Comparison of ENCODE assay signal across 15 cellular contexts in genomic region chr15:78012643-78013077, GRCh38.
DNase-seq lines count a peak whose midpoint lies in the region; TF ChIP-seq lines count a peak whose summit lies in the region.
"Had no signal": no experiment of that assay in that cellular context is flagged by ENCODE, and none has a peak within 500 bp of the region (broad histone marks: within the 10 kb centered on the region; RNA-seq: fewer than 3 reads in every experiment).

No MANE protein-coding gene starts in this region.

- peak overlapping the region; percentile 53 for H4K91ac ChIP-seq in mesenchymal stem cell (ENCODE audit: low read length)

- H3K23ac ChIP-seq in mesenchymal stem cell (ENCODE audit: low read length in 2 of 2) (no peak overlapping the region), mesendoderm (ENCODE audit: low read length) (no peak overlapping the region)

- DNase-seq in SIG-M5 treated with dmso at 0.1 percent for 504 hours (lab: John Stamatoyannopoulos, UW; ENCODE audit: unreplicated experiment) (peak; percentile 24), SIG-M5 (lab: John Stamatoyannopoulos, UW) (no peak), choroid plexus epithelial cell (ENCODE audit: low read depth) (peak; percentile 44), mesenchymal stem cell (no peak), tibial nerve (ENCODE audit: low spot score in 2 of 2) (peak; percentile 75 to 77), mesendoderm (no peak), 8988T (no peak), posterior vena cava (ENCODE audit: low spot score) (no peak)
- DNase-seq: activated CD8-positive, alpha-beta T cell treated with anti-CD3 and anti-CD28 coated beads for 36 hours; C1 segment of cervical spinal cord; NCI-H1048; NCI-H2171; NCI-H774; stimulated activated naive CD4-positive, alpha-beta T cell treated with Interleukin-2 at 50 U/mL for 16 hours; SW 1271 had no signal

- H4K5ac ChIP-seq in mesendoderm (ENCODE audit: low read length), result no peak overlapping the region

- peak; percentile 39 to 97 for TF ChIP-seq EP300 in tibial nerve (IDR thresholded peaks at IDR 0.05)

- no peak for TF ChIP-seq POLR2A in tibial nerve (IDR thresholded peaks at IDR 0.05)

- H3K9ac ChIP-seq in mesenchymal stem cell (ENCODE audit: low read length), result no peak overlapping the region
- H3K9ac ChIP-seq in mesendoderm (ENCODE audit: low read length), result no peak overlapping the region

- H3K4me3 ChIP-seq in choroid plexus epithelial cell (ENCODE audit: low read depth, low read length) (no peak overlapping the region), mesenchymal stem cell (ENCODE audit: insufficient read depth in 1 of 2, low read depth in 1 of 2, low read length in 2 of 2) (no peak overlapping the region), tibial nerve (no peak overlapping the region), mesendoderm (ENCODE audit: low read length) (no peak overlapping the region)

- H3K36me3 ChIP-seq in mesenchymal stem cell (ENCODE audit: control insufficient read depth in 1 of 2, insufficient read depth in 2 of 2, low read depth in 1 of 2, low read length in 2 of 2), result peaks cover 52 to 83% of the 10 kb centered on the region in 2 experiments
- peaks cover 4 to 89% (median 6%) of the 10 kb centered on the region in 3 donors for H3K36me3 ChIP-seq in tibial nerve
- peaks cover 2% of the 10 kb centered on the region for H3K36me3 ChIP-seq in mesendoderm (ENCODE audit: control insufficient read depth, insufficient read depth, low read length)

- no peak overlapping the region for H2BK15ac ChIP-seq in mesenchymal stem cell (ENCODE audit: low read depth, poor library complexity, severe bottlenecking)
- no peak overlapping the region for H2BK15ac ChIP-seq in mesendoderm (replicated peaks; ENCODE audit: low read depth)

- H3K79me1 ChIP-seq in mesenchymal stem cell (replicated peaks; ENCODE audit: low read length, poor library complexity, severe bottlenecking), result peaks cover 40% of the 10 kb centered on the region
- no peaks in the 10 kb centered on the region for H3K79me1 ChIP-seq in mesendoderm (ENCODE audit: low read length)

- no peak overlapping the region for H3K14ac ChIP-seq in mesenchymal stem cell (ENCODE audit: low read length in 2 of 2)

- H2AK5ac ChIP-seq in mesenchymal stem cell (ENCODE audit: low read length, severe bottlenecking) (no peak overlapping the region), mesendoderm (ENCODE audit: low read length) (no peak overlapping the region)

- H3K4me2 ChIP-seq in mesenchymal stem cell (ENCODE audit: low read length, poor library complexity, severe bottlenecking), result no peak overlapping the region
- H3K4me2 ChIP-seq in mesendoderm (ENCODE audit: low read length), result no peak overlapping the region

- TF ChIP-seq CTCF in choroid plexus epithelial cell (conservative IDR thresholded peaks at IDR 0.05; ENCODE audit: low read depth, low read length) (no peak), tibial nerve (IDR thresholded peaks at IDR 0.05) (no peak)

- 97% methylated on average over 8 of the region's 8 CpGs for WGBS in mesenchymal stem cell
- 90 to 93% methylated on average over 8 of the region's 8 CpGs for WGBS in tibial nerve, 2 donors
- no CpG with 5 or more reads among the region's 8 CpGs for WGBS in mesendoderm (ENCODE audit: extremely low coverage, insufficient coverage, low lambda C conversion rate)

- intact Hi-C loops in posterior vena cava (cut with DNase I), result no loop called here

- H3K4ac ChIP-seq in mesenchymal stem cell (ENCODE audit: low read depth in 1 of 2, low read length in 2 of 2) (no peak overlapping the region), mesendoderm (ENCODE audit: low read depth, low read length) (no peak overlapping the region)

- H2BK120ac ChIP-seq in mesenchymal stem cell (ENCODE audit: low read depth, low read length), result no peak overlapping the region
- H2BK120ac ChIP-seq in mesendoderm (ENCODE audit: low read depth, low read length), result no peak overlapping the region

- H3K18ac ChIP-seq in mesenchymal stem cell (ENCODE audit: low read depth in 1 of 2, low read length in 2 of 2), result no peak overlapping the region
- H3K18ac ChIP-seq in mesendoderm (ENCODE audit: low read length), result no peak overlapping the region

- H2BK12ac ChIP-seq in mesenchymal stem cell (ENCODE audit: low read length in 2 of 2), result no peak overlapping the region

- H3K27ac ChIP-seq in mesenchymal stem cell (ENCODE audit: low read length, poor library complexity, severe bottlenecking) (no peak overlapping the region), tibial nerve (peak overlapping the region in 1 of 4 donors; percentile 11), mesendoderm (ENCODE audit: low read depth, low read length) (no peak overlapping the region)

- no peak overlapping the region for H2BK5ac ChIP-seq in mesenchymal stem cell (ENCODE audit: low read depth, low read length, poor library complexity, severe bottlenecking)
- no peak overlapping the region for H2BK5ac ChIP-seq in mesendoderm (ENCODE audit: low read length)

- H3K79me2 ChIP-seq in mesendoderm (ENCODE audit: control insufficient read depth, insufficient read depth, low read length), result no peaks in the 10 kb centered on the region

- no peak overlapping the region for H2AFZ ChIP-seq in mesenchymal stem cell (ENCODE audit: low read depth, low read length)

- peaks cover 11% of the 10 kb centered on the region for H3K4me1 ChIP-seq in mesenchymal stem cell (ENCODE audit: control insufficient read depth, insufficient read depth, low read depth, low read length)
- peaks cover 0 to 17% (median 0%) of the 10 kb centered on the region in 4 donors for H3K4me1 ChIP-seq in tibial nerve
- no peaks in the 10 kb centered on the region for H3K4me1 ChIP-seq in mesendoderm (ENCODE audit: control insufficient read depth, low read depth, low read length)

- H3K27me3 ChIP-seq in mesenchymal stem cell (ENCODE audit: control insufficient read depth in 1 of 2, insufficient read depth in 1 of 2, low read length in 2 of 2) (no peaks in the 10 kb centered on the region), tibial nerve (no peaks in the 10 kb centered on the region), mesendoderm (ENCODE audit: insufficient read depth, low read length, poor library complexity) (no peaks in the 10 kb centered on the region)

- H3K56ac ChIP-seq in mesendoderm (ENCODE audit: low read length), result no peak overlapping the region

- H3K9me3 ChIP-seq in mesenchymal stem cell (ENCODE audit: control insufficient read depth, low read length) (no peaks in the 10 kb centered on the region), tibial nerve (no peaks in the 10 kb centered on the region)

- peak overlapping the region; percentile 24 for H4K8ac ChIP-seq in mesenchymal stem cell (ENCODE audit: low read length)
- H4K8ac ChIP-seq in mesendoderm (ENCODE audit: low read depth, low read length), result no peak overlapping the region

Comparison
In these comparisons a context has a peak if more than half of its experiments do, and no peak if none do; other contexts are left out.
1. DNase-seq: peak in SIG-M5 treated with dmso at 0.1 percent for 504 hours (single experiment), choroid plexus epithelial cell (single experiment) and tibial nerve (2 of 2); none in SIG-M5 (single experiment), mesenchymal stem cell (single experiment), mesendoderm (single experiment), 8988T (single experiment) and posterior vena cava (single experiment).